36 cellular contexts compared by ENCODE assay signal in the genomic region with DNA sequence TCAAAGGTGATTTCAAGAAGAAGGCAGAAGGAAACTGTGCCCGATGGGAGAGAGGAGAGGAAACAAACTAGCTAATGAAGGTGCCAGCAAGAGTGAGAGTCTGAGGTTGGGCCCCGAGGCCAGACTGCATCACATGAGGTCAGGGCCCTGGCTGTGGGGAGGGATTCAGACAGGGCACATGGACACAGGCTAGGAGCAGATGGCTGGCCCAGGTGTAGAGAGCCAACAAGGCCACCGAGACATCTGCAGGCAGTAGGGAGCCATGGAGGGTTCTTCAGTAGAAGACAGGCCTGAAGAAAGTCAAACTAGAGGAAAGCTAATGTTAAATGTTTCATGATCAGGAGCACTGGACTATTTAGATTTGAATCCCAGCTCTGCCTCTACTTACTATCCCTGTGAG.
"Had no signal": no experiment of that assay in that cellular context is flagged by ENCODE, and none has a peak within 500 bp of the region (broad histone marks: within the 10 kb centered on the region; RNA-seq: fewer than 3 reads in every experiment).

No MANE protein-coding gene starts in this region.

- H3K27me3 ChIP-seq: adrenal gland, ascending aorta had no signal

- H3K9me3 Mint-ChIP-seq: activated B cell treated with CpG ODN at 0.5 μM for 24 hours; activated CD4-positive, alpha-beta memory T cell treated with anti-CD3 and anti-CD28 coated beads for 36 hours; activated CD4-positive, alpha-beta T cell treated with anti-CD3 and anti-CD28 coated beads, Interleukin-2, amount 10 ng/mL, durations not matched to agents 24 days and 14 days; activated CD8-positive, alpha-beta T cell treated with anti-CD3 and anti-CD28 coated beads for 36 hours; activated naive CD8-positive, alpha-beta T cell treated with anti-CD3 and anti-CD28 coated beads for 36 hours; activated T-cell treated with anti-CD3 and anti-CD28 coated beads, Interleukin-2, amount 50 U/mL, for 4 hours; activated T-helper 1 cell treated with anti-CD3 and anti-CD28 coated beads, Interleukin-12 subunit alpha, Interleukin-12 subunit beta, Interleukin-2, Interleukin-4 antibody, amounts not matched to agents 30 ng/mL and 10 ng/mL and 1 ng/mL, durations not matched to agents 14 hours and 24 hours and 36 hours; activated T-helper 17 cell treated with anti-CD3 and anti-CD28 coated beads, Interleukin-2, amount 50 U/mL, for 72 hours; brain; T-helper 1 cell treated with Interleukin-12 subunit alpha and Interleukin-12 subunit beta and Interleukin-4 antibody, amounts not matched to agents 30 μg/mL and 1 μg/mL, for 36 hours; T-helper 2 cell treated with Interferon-gamma antibody and Interleukin-4, amounts not matched to agents 5 μg/mL and 100 μg/mL, for 36 hours had no signal

- H3K4me1 ChIP-seq: adrenal gland, ascending aorta had no signal

- H3K27me3 Mint-ChIP-seq: activated CD4-positive, alpha-beta memory T cell treated with anti-CD3 and anti-CD28 coated beads for 36 hours; activated CD4-positive, alpha-beta T cell treated with anti-CD3 and anti-CD28 coated beads, Interleukin-2, amount 10 ng/mL, durations not matched to agents 24 days and 14 days; activated CD8-positive, alpha-beta T cell treated with anti-CD3 and anti-CD28 coated beads for 36 hours; activated naive CD8-positive, alpha-beta T cell treated with anti-CD3 and anti-CD28 coated beads for 36 hours; activated T-helper 17 cell treated with anti-CD3 and anti-CD28 coated beads, Interleukin-2, amount 50 U/mL, for 72 hours; central memory CD8-positive, alpha-beta T cell had no signal

- H3K4me1 Mint-ChIP-seq: activated B cell treated with CpG ODN at 0.5 μM for 24 hours; activated CD4-positive, alpha-beta T cell treated with anti-CD3 and anti-CD28 coated beads, Interleukin-2, amount 10 ng/mL, durations not matched to agents 24 days and 14 days; activated naive CD8-positive, alpha-beta T cell treated with anti-CD3 and anti-CD28 coated beads for 36 hours; activated T-helper 17 cell treated with anti-CD3 and anti-CD28 coated beads, Interleukin-2, amount 50 U/mL, for 72 hours; central memory CD8-positive, alpha-beta T cell had no signal

- ATAC-seq: activated CD8-positive, alpha-beta T cell treated with anti-CD3 and anti-CD28 coated beads for 36 hours; activated naive CD4-positive, alpha-beta T cell treated with anti-CD3 and anti-CD28 coated beads, Interleukin-2, amount 50 U/mL, for 72 hours; activated T-cell treated with anti-CD3 and anti-CD28 coated beads, Interleukin-2, amount 50 U/mL, for 4 hours; activated T-cell treated with anti-CD3 and anti-CD28 coated beads, Interleukin-2, amount 50 U/mL, for 72 hours; activated T-helper 17 cell treated with anti-CD3 and anti-CD28 coated beads, Interleukin-2, amount 50 U/mL, for 72 hours had no signal

- H3K36me3 Mint-ChIP-seq: activated CD4-positive, alpha-beta memory T cell treated with anti-CD3 and anti-CD28 coated beads for 36 hours; activated naive CD4-positive, alpha-beta T cell treated with anti-CD3 and anti-CD28 coated beads, Interleukin-2, amount 50 U/mL, for 72 hours; activated naive CD8-positive, alpha-beta T cell treated with anti-CD3 and anti-CD28 coated beads for 36 hours; brain had no signal

- H3K4me3 ChIP-seq: adrenal gland, ascending aorta, cardiac muscle cell had no signal

- H3K36me3 ChIP-seq: adrenal gland, ascending aorta, cardiac muscle cell had no signal

- H3K27ac ChIP-seq: adrenal gland, ascending aorta, cardiac muscle cell, VCaP had no signal

- H3K9me3 ChIP-seq: adrenal gland, ascending aorta had no signal

- H3K27ac Mint-ChIP-seq: activated B cell treated with CpG ODN at 0.5 μM for 24 hours; activated CD4-positive, alpha-beta memory T cell treated with anti-CD3 and anti-CD28 coated beads for 36 hours; activated CD4-positive, alpha-beta T cell treated with anti-CD3 and anti-CD28 coated beads, Interleukin-2, amount 10 ng/mL, durations not matched to agents 24 days and 14 days; activated CD8-positive, alpha-beta T cell treated with anti-CD3 and anti-CD28 coated beads for 36 hours; activated naive CD4-positive, alpha-beta T cell treated with anti-CD3 and anti-CD28 coated beads for 36 hours; activated naive CD4-positive, alpha-beta T cell treated with anti-CD3 and anti-CD28 coated beads, Interleukin-2, amount 50 U/mL, for 72 hours; activated naive CD8-positive, alpha-beta T cell treated with anti-CD3 and anti-CD28 coated beads for 36 hours; activated T-cell treated with anti-CD3 and anti-CD28 coated beads, Interleukin-2, amount 50 U/mL, for 72 hours; activated T-helper 1 cell treated with anti-CD3 and anti-CD28 coated beads, Interleukin-12 subunit alpha, Interleukin-12 subunit beta, Interleukin-2, Interleukin-4 antibody, amounts not matched to agents 30 ng/mL and 10 ng/mL and 1 ng/mL, durations not matched to agents 14 hours and 24 hours and 36 hours; activated T-helper 17 cell treated with anti-CD3 and anti-CD28 coated beads, Interleukin-2, amount 50 U/mL, for 72 hours; brain; T-helper 1 cell treated with Interleukin-12 subunit alpha and Interleukin-12 subunit beta and Interleukin-4 antibody, amounts not matched to agents 30 μg/mL and 1 μg/mL, for 36 hours; T-helper 2 cell treated with Interferon-gamma antibody and Interleukin-4, amounts not matched to agents 5 μg/mL and 100 μg/mL, for 36 hours had no signal

- DNase-seq: activated B cell treated with CpG ODN at 0.5 μM for 24 hours; activated CD4-positive, alpha-beta memory T cell treated with anti-CD3 and anti-CD28 coated beads for 36 hours; activated CD4-positive, alpha-beta T cell treated with anti-CD3 and anti-CD28 coated beads for 4 hours; activated CD4-positive, alpha-beta T cell treated with anti-CD3 and anti-CD28 coated beads, Interleukin-2, amount 10 ng/mL, durations not matched to agents 24 days and 14 days; activated CD4-positive, alpha-beta T cell treated with anti-CD3 and anti-CD28 coated beads, Interleukin-2, amount 50 U/mL, for 1 hour; activated CD4-positive, alpha-beta T cell treated with anti-CD3 and anti-CD28 coated beads, Interleukin-2, amount 50 U/mL, for 4 hours; activated CD4-positive, CD25-positive, alpha-beta regulatory T cell treated with anti-CD3 and anti-CD28 coated beads, Interleukin-2, amount 50 U/mL, for 72 hours; activated CD8-positive, alpha-beta memory T cell treated with anti-CD3 and anti-CD28 coated beads, Interleukin-2, amount 50 U/mL, for 4 hours; activated CD8-positive, alpha-beta T cell treated with anti-CD3 and anti-CD28 coated beads for 36 hours; activated effector memory CD4-positive, alpha-beta T cell treated with anti-CD3 and anti-CD28 coated beads, Interleukin-2, amount 50 U/mL, for 16 hours; activated gamma-delta T cell treated with Interleukin-2 at 50 U/mL for 16 hours; activated naive CD4-positive, alpha-beta T cell; activated naive CD4-positive, alpha-beta T cell treated with anti-CD3 and anti-CD28 coated beads for 36 hours; activated naive CD4-positive, alpha-beta T cell treated with anti-CD3 and anti-CD28 coated beads, Interleukin-2, amount 50 U/mL, for 16 hours; activated naive CD8-positive, alpha-beta T cell treated with anti-CD3 and anti-CD28 coated beads for 36 hours; activated T-cell treated with anti-CD3 and anti-CD28 coated beads for 4 hours; activated T-cell treated with anti-CD3 and anti-CD28 coated beads, Interleukin-2, amount 50 U/mL, for 1 hour; activated T-cell treated with anti-CD3 and anti-CD28 coated beads, Interleukin-2, amount 50 U/mL, for 4 hours; activated T-cell treated with anti-CD3 and anti-CD28 coated beads, Interleukin-2, amount 50 U/mL, for 72 hours; adrenal gland; amniotic stem cell; caudate nucleus; cerebellar nuclear complex; T-helper 1 cell; T-helper 2 cell; T-helper 9 cell had no signal

- H3K4me3 Mint-ChIP-seq: activated B cell treated with CpG ODN at 0.5 μM for 24 hours; activated CD4-positive, alpha-beta memory T cell treated with anti-CD3 and anti-CD28 coated beads for 36 hours; activated CD4-positive, alpha-beta T cell treated with anti-CD3 and anti-CD28 coated beads, Interleukin-2, amount 10 ng/mL, durations not matched to agents 24 days and 14 days; activated CD8-positive, alpha-beta T cell treated with anti-CD3 and anti-CD28 coated beads for 36 hours; activated naive CD4-positive, alpha-beta T cell treated with anti-CD3 and anti-CD28 coated beads for 36 hours; activated naive CD8-positive, alpha-beta T cell treated with anti-CD3 and anti-CD28 coated beads for 36 hours; activated T-cell treated with anti-CD3 and anti-CD28 coated beads, Interleukin-2, amount 50 U/mL, for 4 hours; activated T-cell treated with anti-CD3 and anti-CD28 coated beads, Interleukin-2, amount 50 U/mL, for 72 hours; activated T-helper 1 cell treated with anti-CD3 and anti-CD28 coated beads, Interleukin-12 subunit alpha, Interleukin-12 subunit beta, Interleukin-2, Interleukin-4 antibody, amounts not matched to agents 30 ng/mL and 10 ng/mL and 1 ng/mL, durations not matched to agents 14 hours and 24 hours and 36 hours; activated T-helper 17 cell treated with anti-CD3 and anti-CD28 coated beads, Interleukin-2, amount 50 U/mL, for 72 hours; brain; central memory CD8-positive, alpha-beta T cell; T-helper 1 cell treated with Interleukin-12 subunit alpha and Interleukin-12 subunit beta and Interleukin-4 antibody, amounts not matched to agents 30 μg/mL and 1 μg/mL, for 36 hours; T-helper 2 cell treated with Interferon-gamma antibody and Interleukin-4, amounts not matched to agents 5 μg/mL and 100 μg/mL, for 36 hours had no signal
